In genomic region chr18:44458777-44459176, GRCh38 we compare ENCODE assay signal across 14 cellular contexts.
DNase-seq lines count a peak whose midpoint lies in the region; ATAC-seq and TF ChIP-seq lines count a peak whose summit lies in the region.
"Had no signal": no experiment of that assay in that cellular context is flagged by ENCODE, and none has a peak within 500 bp of the region (broad histone marks: within the 10 kb centered on the region; RNA-seq: fewer than 3 reads in every experiment).

No MANE protein-coding gene starts in this region.

- no peaks in the 10 kb centered on the region for H3K79me1 ChIP-seq in mesenchymal stem cell (replicated peaks; ENCODE audit: low read length, poor library complexity, severe bottlenecking)

- no peak overlapping the region for H2BK120ac ChIP-seq in mesenchymal stem cell (ENCODE audit: low read depth, low read length)

- CTCF ChIA-PET in BJ (lab: Yijun Ruan, JAX): interaction anchor here (0.6 to 1.4 kb wide), 4 partner anchors 13 to 252 kb away, joined by 3 to 4 read pairs (median 4); no protein-coding TSS in a partner anchor

- H3K9me3 Mint-ChIP-seq in natural killer cell: no peaks in the 10 kb centered on the region
- H3K9me3 Mint-ChIP-seq: activated naive CD4-positive, alpha-beta T cell treated with anti-CD3 and anti-CD28 coated beads, Interleukin-2, amount 10 ng/mL, durations not matched to agents 7 days and 5 days; CD8-positive, alpha-beta T cell; naive B cell had no signal

- TF ChIP-seq CTCF in BJ (IDR thresholded peaks at IDR 0.05; ENCODE audit: insufficient read depth, low read depth, low read length) (peak; percentile 40), ascending aorta (IDR thresholded peaks at IDR 0.05) (no peak), natural killer cell (IDR thresholded peaks at IDR 0.05) (no peak)

- no peak overlapping the region for H4K8ac ChIP-seq in mesenchymal stem cell (ENCODE audit: low read length)

- POLR2A ChIA-PET in BJ (lab: Charles Lee): no interaction called here

- no peak overlapping the region for H2BK15ac ChIP-seq in mesenchymal stem cell (ENCODE audit: low read depth, poor library complexity, severe bottlenecking)

- no peak overlapping the region for H2BK12ac ChIP-seq in mesenchymal stem cell (ENCODE audit: low read length in 2 of 2)

- no peak overlapping the region for H3K27ac ChIP-seq in mesenchymal stem cell (ENCODE audit: low read length, poor library complexity, severe bottlenecking)
- H3K27ac ChIP-seq in ascending aorta: no peak overlapping the region
- H3K27ac ChIP-seq: vagina had no signal

- H3K9ac ChIP-seq in mesenchymal stem cell (ENCODE audit: low read length): no peak overlapping the region

- H3K4me2 ChIP-seq in mesenchymal stem cell (ENCODE audit: low read length, poor library complexity, severe bottlenecking): no peak overlapping the region

- no peak overlapping the region for H3K14ac ChIP-seq in mesenchymal stem cell (ENCODE audit: low read length in 2 of 2)

- no peaks in the 10 kb centered on the region for H3K36me3 Mint-ChIP-seq in natural killer cell
- H3K36me3 Mint-ChIP-seq: activated naive CD4-positive, alpha-beta T cell treated with anti-CD3 and anti-CD28 coated beads, Interleukin-2, amount 10 ng/mL, durations not matched to agents 7 days and 5 days; CD8-positive, alpha-beta T cell; naive B cell had no signal

- H4K91ac ChIP-seq in mesenchymal stem cell (ENCODE audit: low read length): no peak overlapping the region

- no peak overlapping the region for H3K27ac Mint-ChIP-seq in natural killer cell
- H3K27ac Mint-ChIP-seq: activated naive CD4-positive, alpha-beta T cell treated with anti-CD3 and anti-CD28 coated beads, Interleukin-2, amount 10 ng/mL, durations not matched to agents 7 days and 5 days; CD8-positive, alpha-beta T cell had no signal

- H3K4me1 Mint-ChIP-seq in natural killer cell: no peaks in the 10 kb centered on the region
- H3K4me1 Mint-ChIP-seq: activated naive CD4-positive, alpha-beta T cell treated with anti-CD3 and anti-CD28 coated beads, Interleukin-2, amount 10 ng/mL, durations not matched to agents 7 days and 5 days; naive B cell had no signal

- H3K36me3 ChIP-seq in BJ (ENCODE audit: control insufficient read depth, insufficient read depth, low read length) (no peaks in the 10 kb centered on the region), mesenchymal stem cell (ENCODE audit: control insufficient read depth in 1 of 2, insufficient read depth in 2 of 2, low read depth in 1 of 2, low read length in 2 of 2) (no peaks in the 10 kb centered on the region), ascending aorta (no peaks in the 10 kb centered on the region)
- H3K36me3 ChIP-seq: vagina had no signal

- 71% methylated on average over 1 of the region's 2 CpGs for WGBS in mesenchymal stem cell

- no peak overlapping the region for H3K4me3 ChIP-seq in BJ (ENCODE audit: low read depth, low read length)
- H3K4me3 ChIP-seq in mesenchymal stem cell (ENCODE audit: insufficient read depth in 1 of 2, low read depth in 1 of 2, low read length in 2 of 2): no peak overlapping the region
- no peak overlapping the region for H3K4me3 ChIP-seq in ascending aorta
- H3K4me3 ChIP-seq: vagina had no signal

- no peak overlapping the region for H2AFZ ChIP-seq in mesenchymal stem cell (ENCODE audit: low read depth, low read length)

- H3K23ac ChIP-seq in mesenchymal stem cell (ENCODE audit: low read length in 2 of 2): no peak overlapping the region

- H3K27me3 ChIP-seq in BJ (ENCODE audit: control insufficient read depth, insufficient read depth, low read length) (no peaks in the 10 kb centered on the region), mesenchymal stem cell (ENCODE audit: control insufficient read depth in 1 of 2, insufficient read depth in 1 of 2, low read length in 2 of 2) (no peaks in the 10 kb centered on the region), ascending aorta (no peaks in the 10 kb centered on the region)
- H3K27me3 ChIP-seq: vagina had no signal

- ATAC-seq in natural killer cell (no peak), HG02588 (IDR thresholded peaks at IDR 0.05; ENCODE audit: unreplicated experiment) (no peak)
- ATAC-seq: CD8-positive, alpha-beta T cell had no signal

- H3K4ac ChIP-seq in mesenchymal stem cell (ENCODE audit: low read depth in 1 of 2, low read length in 2 of 2): no peak overlapping the region

- peak; percentile 49 for DNase-seq in BJ (ENCODE audit: low read depth)
- DNase-seq in M059J (ENCODE audit: low read depth): peak; percentile 88
- DNase-seq in dedifferentiated amniotic fluid mesenchymal stem cell (ENCODE audit: extremely low spot score): peak; percentile 50
- peak; percentile 54 for DNase-seq in mesenchymal stem cell
- DNase-seq in ascending aorta (ENCODE audit: low spot score in 2 of 2): no peak
- no peak for DNase-seq in RPMI8226
- no peak for DNase-seq in natural killer cell
- DNase-seq: activated CD4-positive, alpha-beta T cell treated with anti-CD3 and anti-CD28 coated beads, Interleukin-2, amount 50 U/mL, for 1 hour; activated naive CD4-positive, alpha-beta T cell treated with anti-CD3 and anti-CD28 coated beads, Interleukin-2, amount 10 ng/mL, durations not matched to agents 7 days and 5 days; CD8-positive, alpha-beta T cell; naive B cell; NCI-H2029 had no signal

- H3K4me1 ChIP-seq in mesenchymal stem cell (ENCODE audit: control insufficient read depth, insufficient read depth, low read depth, low read length): no peaks in the 10 kb centered on the region
- no peaks in the 10 kb centered on the region for H3K4me1 ChIP-seq in ascending aorta
- H3K4me1 ChIP-seq: vagina had no signal

- no peak overlapping the region for H2AK5ac ChIP-seq in mesenchymal stem cell (ENCODE audit: low read length, severe bottlenecking)

- no peak overlapping the region for H3K4me3 Mint-ChIP-seq in natural killer cell
- H3K4me3 Mint-ChIP-seq: activated naive CD4-positive, alpha-beta T cell treated with anti-CD3 and anti-CD28 coated beads, Interleukin-2, amount 10 ng/mL, durations not matched to agents 7 days and 5 days; CD8-positive, alpha-beta T cell; naive B cell had no signal

- no peak overlapping the region for H2BK5ac ChIP-seq in mesenchymal stem cell (ENCODE audit: low read depth, low read length, poor library complexity, severe bottlenecking)

- no peak overlapping the region for H3K18ac ChIP-seq in mesenchymal stem cell (ENCODE audit: low read depth in 1 of 2, low read length in 2 of 2)

- H3K9me3 ChIP-seq in mesenchymal stem cell (ENCODE audit: control insufficient read depth, low read length) (no peaks in the 10 kb centered on the region), ascending aorta (no peaks in the 10 kb centered on the region)
- H3K9me3 ChIP-seq: vagina had no signal

- H3K27me3 Mint-ChIP-seq in natural killer cell (ENCODE audit: low read depth in 2 of 2): peaks cover 0 to 4% of the 10 kb centered on the region in 2 donors
- H3K27me3 Mint-ChIP-seq: activated naive CD4-positive, alpha-beta T cell treated with anti-CD3 and anti-CD28 coated beads, Interleukin-2, amount 10 ng/mL, durations not matched to agents 7 days and 5 days had no signal

- intact Hi-C loops in ascending aorta (cut with DNase I) (no loop called here), natural killer cell (cut with micrococcal nuclease) (no loop called here)

Comparison
In these comparisons a context has a peak if more than half of its experiments do, and no peak if none do; other contexts are left out.
1. DNase-seq: peak in BJ (single experiment), M059J (single experiment), dedifferentiated amniotic fluid mesenchymal stem cell (single experiment) and mesenchymal stem cell (single experiment); none in ascending aorta (0 of 2), RPMI8226 (single experiment) and natural killer cell (single experiment).